Comparison of ENCODE assay signal across 8 cellular contexts in the genomic region with DNA sequence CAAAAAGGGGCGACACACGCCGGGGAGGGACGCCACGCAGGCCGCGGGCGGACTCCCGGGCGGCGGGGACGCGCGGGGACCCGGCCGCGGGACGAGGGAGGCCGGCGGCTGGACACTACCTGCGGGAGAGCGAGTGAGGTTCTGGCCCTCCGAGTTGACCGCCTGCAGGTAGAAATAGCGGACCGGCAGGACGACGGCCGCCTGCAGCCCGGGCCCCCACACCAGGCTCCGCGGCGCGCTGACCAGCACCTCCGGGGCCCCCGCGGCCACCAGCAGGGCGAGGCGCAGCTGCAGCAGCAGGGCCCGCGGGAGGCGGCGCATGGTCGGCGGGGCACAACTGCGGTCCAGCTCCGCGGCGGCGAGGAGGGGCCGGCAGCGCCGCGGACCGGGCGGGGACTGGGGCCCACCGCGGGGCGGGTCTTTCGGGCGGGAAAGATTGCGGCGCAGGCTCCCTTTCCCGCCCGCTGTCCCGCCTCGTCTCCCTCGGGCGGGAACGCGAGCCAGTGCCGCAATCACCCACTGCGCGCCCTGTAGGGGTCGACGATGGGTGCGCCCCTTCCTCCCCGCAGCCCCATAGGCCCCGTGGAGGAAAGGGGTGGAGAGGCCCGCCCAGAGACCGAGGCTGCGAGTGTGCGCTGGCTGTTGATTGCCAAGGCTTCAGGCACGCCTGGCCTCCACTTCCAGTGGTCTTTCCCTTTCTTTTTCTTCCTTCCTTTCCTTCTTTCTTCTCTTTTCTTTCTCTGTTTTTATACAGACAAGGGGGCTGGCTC. TPM values are rescaled to one million over a fixed set of nuclear protein-coding genes. Genes with fewer than 3 reads are reported as not detected.
A peak's percentile ranks its signal among the peaks of the same experiment; 100 is the strongest.
DNase-seq lines count a peak whose midpoint lies in the region; ATAC-seq and TF ChIP-seq lines count a peak whose summit lies in the region.

A gene with protein sequence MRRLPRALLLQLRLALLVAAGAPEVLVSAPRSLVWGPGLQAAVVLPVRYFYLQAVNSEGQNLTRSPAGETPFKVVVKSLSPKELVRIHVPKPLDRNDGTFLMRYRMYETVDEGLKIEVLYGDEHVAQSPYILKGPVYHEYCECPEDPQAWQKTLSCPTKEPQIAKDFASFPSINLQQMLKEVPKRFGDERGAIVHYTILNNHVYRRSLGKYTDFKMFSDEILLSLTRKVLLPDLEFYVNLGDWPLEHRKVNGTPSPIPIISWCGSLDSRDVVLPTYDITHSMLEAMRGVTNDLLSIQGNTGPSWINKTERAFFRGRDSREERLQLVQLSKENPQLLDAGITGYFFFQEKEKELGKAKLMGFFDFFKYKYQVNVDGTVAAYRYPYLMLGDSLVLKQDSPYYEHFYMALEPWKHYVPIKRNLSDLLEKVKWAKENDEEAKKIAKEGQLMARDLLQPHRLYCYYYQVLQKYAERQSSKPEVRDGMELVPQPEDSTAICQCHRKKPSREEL (minus strand): TSS at position 339 of the 770 bp plus-strand sequence. CDS start 18 bp downstream, at position 321.

- H3K4me1 ChIP-seq in OCI-LY7 (ENCODE audit: insufficient read depth, low read length, poor library complexity, severe bottlenecking) (no peaks in the 10 kb centered on the region), esophagus (ENCODE audit: control insufficient read depth in 2 of 2, insufficient read depth in 2 of 2, low read length in 1 of 2) (peaks cover 0 to 10% of the 10 kb centered on the region in 2 donors), mucosa of stomach (ENCODE audit: control insufficient read depth, insufficient read depth, low read length) (no peaks in the 10 kb centered on the region)

- TF ChIP-seq CTCF in OCI-LY7 (conservative IDR thresholded peaks at IDR 0.05; ENCODE audit: low read length): no peak

- H3K27ac ChIP-seq in OCI-LY7 (ENCODE audit: low read depth, low read length, poor library complexity, severe bottlenecking) (no peak within 1 kb of the TSS), esophagus (ENCODE audit: low read depth in 2 of 2, low read length in 1 of 2) (peak within 1 kb of the TSS; percentile 99 to 100)

- H3K4me3 Mint-ChIP-seq in activated T-cell treated with anti-CD3 and anti-CD28 coated beads, Interleukin-2, amount 50 U/mL, for 4 hours: peak within 1 kb of the TSS; percentile 99

- peak; percentile 53 for ATAC-seq in GM19328 (IDR thresholded peaks at IDR 0.05; ENCODE audit: unreplicated experiment)
- peak; percentile 58 for ATAC-seq in HG03442 (IDR thresholded peaks at IDR 0.05; ENCODE audit: unreplicated experiment)
- peak; percentile 64 to 66 for ATAC-seq in activated T-cell treated with anti-CD3 and anti-CD28 coated beads, Interleukin-2, amount 50 U/mL, for 4 hours

- BruUV-seq in OCI-LY7 (replicated peaks; lab: Mats Ljungman, UMichigan): no TSS peak

- no peaks in the 10 kb centered on the region for H3K36me3 ChIP-seq in OCI-LY7 (ENCODE audit: insufficient read depth, low read length)
- H3K36me3 ChIP-seq in esophagus (ENCODE audit: control insufficient read depth in 2 of 2, insufficient read depth in 2 of 2, low read length in 1 of 2): no peaks in the 10 kb centered on the region
- H3K36me3 ChIP-seq in mucosa of stomach (ENCODE audit: control insufficient read depth, insufficient read depth, low read length): no peaks in the 10 kb centered on the region

- peak within 1 kb of the TSS; percentile 4; the same call in 1 of the 2 replicates for H3K4me2 ChIP-seq in OCI-LY7 (ENCODE audit: low read length)

- intact Hi-C loops in OCI-LY7 (cut with micrococcal nuclease; ENCODE audit: unreplicated experiment): no loop called here

- H3K4me3 ChIP-seq in OCI-LY7 (ENCODE audit: low read depth, low read length, poor library complexity, severe bottlenecking) (no peak within 1 kb of the TSS), esophagus (ENCODE audit: low read depth in 1 of 2, low read length in 2 of 2) (peak within 1 kb of the TSS; percentile 61 to 67), mucosa of stomach (ENCODE audit: low read length) (peak within 1 kb of the TSS; percentile 48)

- peaks cover 21% of the 10 kb centered on the region for H3K4me1 Mint-ChIP-seq in activated T-cell treated with anti-CD3 and anti-CD28 coated beads, Interleukin-2, amount 50 U/mL, for 4 hours (ENCODE audit: low read depth)

- H2AFZ ChIP-seq in OCI-LY7 (ENCODE audit: low read length): no peak within 1 kb of the TSS

- H3K36me3 Mint-ChIP-seq in activated T-cell treated with anti-CD3 and anti-CD28 coated beads, Interleukin-2, amount 50 U/mL, for 4 hours (ENCODE audit: insufficient read depth): no peaks in the 10 kb centered on the region

- peak within 1 kb of the TSS; percentile 72 for H3K9ac ChIP-seq in mucosa of stomach (ENCODE audit: low read length)

- H3K9me3 ChIP-seq in OCI-LY7 (ENCODE audit: low read length) (no peaks in the 10 kb centered on the region), esophagus (ENCODE audit: control insufficient read depth in 2 of 2, insufficient read depth in 1 of 2, low read depth in 1 of 2, low read length in 1 of 2) (no peaks in the 10 kb centered on the region), mucosa of stomach (ENCODE audit: control insufficient read depth, low read length) (no peaks in the 10 kb centered on the region)

- H3K27me3 ChIP-seq in esophagus (ENCODE audit: control insufficient read depth in 1 of 2, insufficient read depth in 2 of 2, low read length in 2 of 2) (no peaks in the 10 kb centered on the region), mucosa of stomach (ENCODE audit: control insufficient read depth, insufficient read depth, low read length) (no peaks in the 10 kb centered on the region)

- POLR2A ChIA-PET in OCI-LY7 (lab: Charles Lee): no interaction called here

- no peaks in the 10 kb centered on the region for H3K9me2 ChIP-seq in OCI-LY7 (ENCODE audit: insufficient read depth, low read length)

- CTCF ChIA-PET in OCI-LY7 (lab: Charles Lee; ENCODE audit: unreplicated experiment): no interaction called here

- H3K9me3 Mint-ChIP-seq in activated T-cell treated with anti-CD3 and anti-CD28 coated beads, Interleukin-2, amount 50 U/mL, for 4 hours: no peaks in the 10 kb centered on the region

- DNase-seq in CD1c-positive myeloid dendritic cell (ENCODE audit: extremely low spot score) (peak; percentile 57), OCI-LY7 (ENCODE audit: low spot score) (no peak)
- DNase-seq in activated T-cell treated with anti-CD3 and anti-CD28 coated beads, Interleukin-2, amount 50 U/mL, for 4 hours: peak; percentile 23
- DNase-seq in stimulated activated naive CD4-positive, alpha-beta T cell (lab: John Stamatoyannopoulos, UW): peak; percentile 20 to 60 (median 34)

- H4K20me1 ChIP-seq in OCI-LY7 (ENCODE audit: insufficient read depth, low read length): no peaks in the 10 kb centered on the region

- H3K79me2 ChIP-seq in OCI-LY7 (ENCODE audit: insufficient read depth, low read depth, low read length): no peaks in the 10 kb centered on the region

- no peaks in the 10 kb centered on the region for H3K27me3 Mint-ChIP-seq in activated T-cell treated with anti-CD3 and anti-CD28 coated beads, Interleukin-2, amount 50 U/mL, for 4 hours (ENCODE audit: low read depth)

- WGBS in esophagus, 2 donors: 0 to 1% methylated on average over 53 to 84 of the region's 84 CpGs

RNA-seq across cellular contexts. Expression of the gene that starts here (rescaled TPM):
- not detected in 2 replicates for total RNA-seq in OCI-LY7 (2014; rRNA removed; shearing (Covaris generic))
- not detected in 2 replicates for total RNA-seq in OCI-LY7 (2022)
- total RNA-seq in activated T-cell treated with anti-CD3 and anti-CD28 coated beads, Interleukin-2, amount 50 U/mL, for 4 hours: 1 to 10 TPM; 4.8 to 6.2 (median 5.5) TPM
- polyA plus RNA-seq in esophagus: 1 to 10 TPM; 7.8 to 8.0 TPM

Comparison
In these comparisons a context has a peak if more than half of its experiments do, and no peak if none do; other contexts are left out.
1. RNA of the gene that starts here (total RNA-seq): 4.8 to 6.2 TPM in activated T-cell treated with anti-CD3 and anti-CD28 coated beads, Interleukin-2, amount 50 U/mL, for 4 hours; not detected in OCI-LY7; every median in the first group is over 4 times any median in the second.
2. Peak in every context shown above with its lines, with median percentiles within 50 percentile points of each other: ATAC-seq.